ENCODE assay signal across 7 cellular contexts in genomic region chr1:11073398-11073797, GRCh38. TPM values are rescaled to one million over a fixed set of nuclear protein-coding genes. Genes with fewer than 3 reads are reported as not detected.
"Had no signal": no experiment of that assay in that cellular context is flagged by ENCODE, and none has a peak within 500 bp of the region (broad histone marks: within the 10 kb centered on the region; RNA-seq: fewer than 3 reads in every experiment).

No MANE protein-coding gene starts in this region.

RNA-seq across cellular contexts. Expression of gene MASP2, which starts 26.4 kb away (rescaled TPM):
- total RNA-seq: activated CD8-positive, alpha-beta memory T cell treated with anti-CD3 and anti-CD28 coated beads, Interleukin-2, amount 10 ng/mL, durations not matched to agents 7 days and 5 days; ascending aorta; body of pancreas; bronchial epithelial cell; chondrocyte; NCI-H460; Right ventricle myocardium superior had no signal
